In the genomic region with DNA sequence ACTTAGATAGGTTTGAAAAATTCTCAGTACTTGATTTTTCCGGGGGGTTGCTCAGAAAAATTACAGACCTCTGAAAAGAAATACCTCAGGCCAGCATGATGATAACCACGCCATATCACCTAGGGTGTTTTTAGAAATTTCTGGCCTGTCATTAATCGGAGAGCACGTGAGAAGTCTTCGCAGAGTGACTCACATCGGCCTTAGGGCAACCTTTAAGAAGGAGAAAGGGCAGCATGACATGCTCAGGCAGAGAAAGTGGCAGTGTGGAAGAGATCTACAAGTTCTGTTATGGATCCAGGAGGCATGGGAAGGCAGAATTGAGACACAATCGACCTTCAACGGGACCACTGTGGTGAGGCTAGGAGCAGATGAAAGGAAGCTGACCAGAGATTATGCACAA, we compare ENCODE assay signal across 21 cellular contexts.
"Had no signal": no experiment of that assay in that cellular context is flagged by ENCODE, and none has a peak within 500 bp of the region (broad histone marks: within the 10 kb centered on the region; RNA-seq: fewer than 3 reads in every experiment).

No MANE protein-coding gene starts in this region.

- H3K27ac ChIP-seq: esophagus squamous epithelium, lower lobe of right lung, ovary, sigmoid colon, spleen, testis had no signal

- H3K9me3 ChIP-seq: esophagus squamous epithelium, lower lobe of right lung, ovary, sigmoid colon, spleen, testis had no signal

- ATAC-seq: activated CD8-positive, alpha-beta T cell treated with anti-CD3 and anti-CD28 coated beads, Interleukin-2, amount 10 ng/mL, durations not matched to agents 7 days and 5 days; activated naive CD4-positive, alpha-beta T cell treated with anti-CD3 and anti-CD28 coated beads, Interleukin-2, amount 50 U/mL, for 72 hours; left cardiac atrium; lower lobe of right lung; stimulated activated naive CD8-positive, alpha-beta T cell treated with anti-CD3 and anti-CD28 coated beads, Interleukin-15, amount 100 ng/mL, for 72 hours had no signal

- H3K27me3 ChIP-seq: esophagus squamous epithelium, ovary, sigmoid colon, spleen, testis had no signal

- H3K27me3 Mint-ChIP-seq: activated CD4-positive, alpha-beta T cell treated with anti-CD3 and anti-CD28 coated beads, Interleukin-2, amount 10 ng/mL, durations not matched to agents 24 days and 14 days; naive B cell; stimulated activated naive CD8-positive, alpha-beta T cell treated with anti-CD3 and anti-CD28 coated beads, Interleukin-15, amount 100 ng/mL, for 72 hours had no signal

- H3K36me3 Mint-ChIP-seq: activated naive CD4-positive, alpha-beta T cell treated with anti-CD3 and anti-CD28 coated beads, Interleukin-2, amount 50 U/mL, for 72 hours; immature natural killer cell; naive B cell had no signal

- H3K4me1 Mint-ChIP-seq: activated CD4-positive, alpha-beta T cell treated with anti-CD3 and anti-CD28 coated beads, Interleukin-2, amount 10 ng/mL, durations not matched to agents 24 days and 14 days; stimulated activated naive CD8-positive, alpha-beta T cell treated with anti-CD3 and anti-CD28 coated beads, Interleukin-15, amount 100 ng/mL, for 72 hours had no signal

- H3K27ac Mint-ChIP-seq: activated CD4-positive, alpha-beta T cell treated with anti-CD3 and anti-CD28 coated beads, Interleukin-2, amount 10 ng/mL, durations not matched to agents 24 days and 14 days; activated CD8-positive, alpha-beta T cell treated with anti-CD3 and anti-CD28 coated beads, Interleukin-2, amount 10 ng/mL, durations not matched to agents 7 days and 5 days; activated naive CD4-positive, alpha-beta T cell treated with anti-CD3 and anti-CD28 coated beads, Interleukin-2, amount 50 U/mL, for 72 hours; immature natural killer cell; stimulated activated naive CD8-positive, alpha-beta T cell treated with anti-CD3 and anti-CD28 coated beads, Interleukin-15, amount 100 ng/mL, for 72 hours had no signal

- H3K36me3 ChIP-seq: esophagus squamous epithelium, lower lobe of right lung, ovary, sigmoid colon, spleen had no signal

- H3K9me3 Mint-ChIP-seq: activated CD4-positive, alpha-beta T cell treated with anti-CD3 and anti-CD28 coated beads, Interleukin-2, amount 10 ng/mL, durations not matched to agents 24 days and 14 days; immature natural killer cell; stimulated activated naive CD8-positive, alpha-beta T cell treated with anti-CD3 and anti-CD28 coated beads, Interleukin-15, amount 100 ng/mL, for 72 hours had no signal

- H3K4me3 Mint-ChIP-seq: activated CD4-positive, alpha-beta T cell treated with anti-CD3 and anti-CD28 coated beads, Interleukin-2, amount 10 ng/mL, durations not matched to agents 24 days and 14 days; activated CD8-positive, alpha-beta T cell treated with anti-CD3 and anti-CD28 coated beads, Interleukin-2, amount 10 ng/mL, durations not matched to agents 7 days and 5 days; immature natural killer cell; naive B cell; stimulated activated naive CD8-positive, alpha-beta T cell treated with anti-CD3 and anti-CD28 coated beads, Interleukin-15, amount 100 ng/mL, for 72 hours had no signal

- H3K4me3 ChIP-seq: esophagus squamous epithelium, lower lobe of right lung, ovary, sigmoid colon, spleen, testis had no signal

- DNase-seq: activated CD4-positive, alpha-beta T cell treated with anti-CD3 and anti-CD28 coated beads, Interleukin-2, amount 10 ng/mL, durations not matched to agents 24 days and 14 days; activated CD4-positive, CD25-positive, alpha-beta regulatory T cell; activated CD8-positive, alpha-beta memory T cell treated with anti-CD3 and anti-CD28 coated beads, Interleukin-2, amount 50 U/mL, for 4 hours; activated CD8-positive, alpha-beta T cell treated with anti-CD3 and anti-CD28 coated beads, Interleukin-2, amount 10 ng/mL, durations not matched to agents 7 days and 5 days; activated effector memory CD4-positive, alpha-beta T cell treated with anti-CD3 and anti-CD28 coated beads, Interleukin-2, amount 50 U/mL, for 16 hours; activated T-cell treated with anti-CD3 and anti-CD28 coated beads, Interleukin-2, amount 50 U/mL, for 48 hours; caudate nucleus; esophagus squamous epithelium; foreskin fibroblast; glutamatergic neuron; immature natural killer cell; left cardiac atrium; lower lobe of right lung; naive B cell; ovary; sigmoid colon; spleen; stimulated activated CD4-positive, alpha-beta T cell treated with anti-CD3 and anti-CD28 coated beads, Interleukin-1b, Interleukin-23, amount 100 ng/mL, for 48 hours; stimulated activated naive CD8-positive, alpha-beta T cell treated with anti-CD3 and anti-CD28 coated beads, Interleukin-15, amount 100 ng/mL, for 72 hours; testis had no signal

- H3K4me1 ChIP-seq: lower lobe of right lung, sigmoid colon, testis had no signal
